Comparison of ENCODE assay signal across 6 cellular contexts in genomic region chr22:38699784-38700183, GRCh38. TPM values are rescaled to one million over a fixed set of nuclear protein-coding genes. Genes with fewer than 3 reads are reported as not detected.
DNase-seq lines count a peak whose midpoint lies in the region; TF ChIP-seq lines count a peak whose summit lies in the region.

No MANE protein-coding gene starts in this region.

- peak overlapping the region; percentile 92 for H3K27ac Mint-ChIP-seq in activated CD4-positive, alpha-beta memory T cell treated with anti-CD3 and anti-CD28 coated beads, Interleukin-2, amount 10 ng/mL, durations not matched to agents 7 days and 5 days

- DNase-seq in ELR (ENCODE audit: low read depth) (peak; percentile 73), lower leg skin (ENCODE audit: low spot score in 2 of 2) (no peak), GM10248 (ENCODE audit: extremely low spot score) (no peak), GDM1 (lab: John Stamatoyannopoulos, UW) (no peak), NCI-H345 (lab: John Stamatoyannopoulos, UW) (no peak)
- DNase-seq in activated CD4-positive, alpha-beta memory T cell treated with anti-CD3 and anti-CD28 coated beads, Interleukin-2, amount 10 ng/mL, durations not matched to agents 7 days and 5 days, result no peak

- H3K4me1 Mint-ChIP-seq in activated CD4-positive, alpha-beta memory T cell treated with anti-CD3 and anti-CD28 coated beads, Interleukin-2, amount 10 ng/mL, durations not matched to agents 7 days and 5 days, result peaks cover 63% of the 10 kb centered on the region

- CTCF ChIA-PET in activated CD4-positive, alpha-beta memory T cell treated with anti-CD3 and anti-CD28 coated beads, Interleukin-2, amount 10 ng/mL, durations not matched to agents 7 days and 5 days (lab: Charles Lee), result interaction anchor here (0.9 to 2.5 kb wide), 6 partner anchors 10 to 648 kb away, joined by 3 to 17 read pairs (median 3); partner anchors contain the start of gene TOMM22
- CTCF ChIA-PET in GM10248 (lab: Yijun Ruan, JAX), result interaction anchor here (1.0 to 6.2 kb wide), 5 partner anchors 10 to 70 kb away, joined by 3 to 48 read pairs (median 3); partner anchors contain the start of gene TOMM22

- 2 to 5% methylated on average over 6 of the region's 6 CpGs for WGBS in lower leg skin, 2 donors

- TF ChIP-seq CTCF in lower leg skin (IDR thresholded peaks at IDR 0.05), result no peak
- TF ChIP-seq CTCF in GM10248 (IDR thresholded peaks at IDR 0.05; ENCODE audit: control extremely low read depth, extremely low read depth, low read depth, missing control alignments), result no peak

- H3K36me3 Mint-ChIP-seq in activated CD4-positive, alpha-beta memory T cell treated with anti-CD3 and anti-CD28 coated beads, Interleukin-2, amount 10 ng/mL, durations not matched to agents 7 days and 5 days (ENCODE audit: low read depth), result peaks cover 47% of the 10 kb centered on the region

- H3K4me3 Mint-ChIP-seq in activated CD4-positive, alpha-beta memory T cell treated with anti-CD3 and anti-CD28 coated beads, Interleukin-2, amount 10 ng/mL, durations not matched to agents 7 days and 5 days, result peak overlapping the region; percentile 96

- TF ChIP-seq POLR2A in lower leg skin (IDR thresholded peaks at IDR 0.05), result no peak

- no peaks in the 10 kb centered on the region for H3K27me3 Mint-ChIP-seq in activated CD4-positive, alpha-beta memory T cell treated with anti-CD3 and anti-CD28 coated beads, Interleukin-2, amount 10 ng/mL, durations not matched to agents 7 days and 5 days

- H3K9me3 Mint-ChIP-seq in activated CD4-positive, alpha-beta memory T cell treated with anti-CD3 and anti-CD28 coated beads, Interleukin-2, amount 10 ng/mL, durations not matched to agents 7 days and 5 days, result no peaks in the 10 kb centered on the region

- intact Hi-C loops in lower leg skin (cut with DNase I; ENCODE audit: low total_unique reads), result no loop called here

- H3K4me3 ChIP-seq in lower leg skin (ENCODE audit: low read depth, poor library complexity, severe bottlenecking), result peak overlapping the region; percentile 70

- POLR2A ChIA-PET in activated CD4-positive, alpha-beta memory T cell treated with anti-CD3 and anti-CD28 coated beads, Interleukin-2, amount 10 ng/mL, durations not matched to agents 7 days and 5 days (lab: Charles Lee), result interaction anchor here (1.2 to 9.9 kb wide), 10 partner anchors 8 to 518 kb away, joined by 3 to 139 read pairs (median 10); partner anchors contain the start of genes GTPBP1, SUN2 and TOMM22
- POLR2A ChIA-PET in GM10248 (lab: Yijun Ruan, JAX), result interaction anchor here (1.2 to 1.7 kb wide), 2 partner anchors 11 to 18 kb away, joined by 3 to 5 read pairs; partner anchors contain the start of gene TOMM22

RNA-seq across cellular contexts. Expression of gene JOSD1, which starts 1.0 kb away (rescaled TPM):
- 100 to 1,000 TPM; 109 to 111 TPM for total RNA-seq in activated CD4-positive, alpha-beta memory T cell treated with anti-CD3 and anti-CD28 coated beads, Interleukin-2, amount 10 ng/mL, durations not matched to agents 7 days and 5 days
- total RNA-seq in lower leg skin, result 10 to 100 TPM; 52.0 to 90.6 (median 68.0) TPM

RNA-seq across cellular contexts. Expression of gene GTPBP1, which starts 6.0 kb away (rescaled TPM):
- total RNA-seq in activated CD4-positive, alpha-beta memory T cell treated with anti-CD3 and anti-CD28 coated beads, Interleukin-2, amount 10 ng/mL, durations not matched to agents 7 days and 5 days, result 100 to 1,000 TPM; 111 to 114 TPM
- 10 to 100 TPM; 53.1 to 79.9 (median 72.7) TPM for total RNA-seq in lower leg skin

RNA-seq across cellular contexts. Expression of gene TOMM22, which starts 18.0 kb away (rescaled TPM):
- total RNA-seq in activated CD4-positive, alpha-beta memory T cell treated with anti-CD3 and anti-CD28 coated beads, Interleukin-2, amount 10 ng/mL, durations not matched to agents 7 days and 5 days, result 10 to 100 TPM; 60.4 to 63.0 TPM
- 10 to 100 TPM; 24.8 to 42.2 (median 34.5) TPM for total RNA-seq in lower leg skin

RNA-seq across cellular contexts. Expression of gene CBY1, which starts 43.3 kb away (rescaled TPM):
- 10 to 100 TPM in 1 of 2 experiments, 1 to 10 TPM in 1; 9.5 to 11.0 TPM for total RNA-seq in activated CD4-positive, alpha-beta memory T cell treated with anti-CD3 and anti-CD28 coated beads, Interleukin-2, amount 10 ng/mL, durations not matched to agents 7 days and 5 days
- 10 to 100 TPM; 16.6 to 26.6 (median 22.1) TPM for total RNA-seq in lower leg skin

RNA-seq across cellular contexts. Expression of gene FAM227A, which starts 43.6 kb away (rescaled TPM):
- total RNA-seq in activated CD4-positive, alpha-beta memory T cell treated with anti-CD3 and anti-CD28 coated beads, Interleukin-2, amount 10 ng/mL, durations not matched to agents 7 days and 5 days, result under 1 TPM; 0.10 to 0.45 TPM
- 1 to 10 TPM in 3 of 4 donors, under 1 TPM in 1; 0.97 to 3.9 (median 2.4) TPM for total RNA-seq in lower leg skin
